In genomic region chr1:21705303-21705980, GRCh38 we compare ENCODE assay signal across 19 cellular contexts. TPM values are rescaled to one million over a fixed set of nuclear protein-coding genes. Genes with fewer than 3 reads are reported as not detected.
A peak's percentile ranks its signal among the peaks of the same experiment; 100 is the strongest.
DNase-seq lines count a peak whose midpoint lies in the region; ATAC-seq, FAIRE-seq and TF ChIP-seq lines count a peak whose summit lies in the region.
"Had no signal": no experiment of that assay in that cellular context is flagged by ENCODE, and none has a peak within 500 bp of the region (broad histone marks: within the 10 kb centered on the region; RNA-seq: fewer than 3 reads in every experiment).

No MANE protein-coding gene starts in this region.

- peaks cover 21% of the 10 kb centered on the region for H3K4me1 Mint-ChIP-seq in glutamatergic neuron (ENCODE audit: low read depth, unreplicated experiment)
- H3K4me1 Mint-ChIP-seq in activated T-cell treated with anti-CD3 and anti-CD28 coated beads, Interleukin-2, amount 50 U/mL, for 4 hours (ENCODE audit: low read depth): no peaks in the 10 kb centered on the region
- H3K4me1 Mint-ChIP-seq in naive thymus-derived CD8-positive, alpha-beta T cell: no peaks in the 10 kb centered on the region

- no peaks in the 10 kb centered on the region for H3K36me3 Mint-ChIP-seq in glutamatergic neuron (ENCODE audit: unreplicated experiment)
- H3K36me3 Mint-ChIP-seq in activated T-cell treated with anti-CD3 and anti-CD28 coated beads, Interleukin-2, amount 50 U/mL, for 4 hours (ENCODE audit: insufficient read depth): peaks cover 41% of the 10 kb centered on the region
- H3K36me3 Mint-ChIP-seq in naive thymus-derived CD8-positive, alpha-beta T cell: peaks cover 6 to 85% (median 28%) of the 10 kb centered on the region in 3 donors

- peak; percentile 47 for DNase-seq in RPMI7951 (ENCODE audit: low read depth)
- DNase-seq in glutamatergic neuron: no peak
- DNase-seq in nucleus accumbens (lab: John Stamatoyannopoulos, UW): peak in 31 of 56 donors; percentile 2 to 60 (median 21)
- DNase-seq in NK-92 (lab: John Stamatoyannopoulos, UW; ENCODE audit: unreplicated experiment): no peak
- DNase-seq in activated T-cell treated with anti-CD3 and anti-CD28 coated beads, Interleukin-2, amount 50 U/mL, for 4 hours: no peak
- DNase-seq in naive thymus-derived CD8-positive, alpha-beta T cell: no peak
- no peak for DNase-seq in occipital lobe (lab: John Stamatoyannopoulos, UW)
- DNase-seq: activated CD4-positive, alpha-beta memory T cell treated with anti-CD3 and anti-CD28 coated beads, Interleukin-2, amount 10 ng/mL, durations not matched to agents 7 days and 5 days; activated naive CD4-positive, alpha-beta T cell treated with anti-CD3 and anti-CD28 coated beads, Interleukin-2, amount 50 U/mL, for 16 hours; activated T-cell treated with anti-CD3 and anti-CD28 coated beads, Interleukin-2, amount 50 U/mL, for 1 hour; cerebellar nuclear complex; NCI-H1436 treated with DMSO at 0.1 percent for 48 hours; NCI-H2171; OCI-M1; right cardiac atrium; SHP77 treated with DMSO at 0.1 percent for 48 hours; WERI-Rb-1 had no signal

- TF ChIP-seq CTCF in glutamatergic neuron (IDR thresholded peaks at IDR 0.05; ENCODE audit: partially characterized antibody, unreplicated experiment): no peak

- H3K27me3 Mint-ChIP-seq in glutamatergic neuron (ENCODE audit: unreplicated experiment): peaks cover 2% of the 10 kb centered on the region
- no peaks in the 10 kb centered on the region for H3K27me3 Mint-ChIP-seq in activated T-cell treated with anti-CD3 and anti-CD28 coated beads, Interleukin-2, amount 50 U/mL, for 4 hours (ENCODE audit: low read depth)
- H3K27me3 Mint-ChIP-seq in naive thymus-derived CD8-positive, alpha-beta T cell: no peaks in the 10 kb centered on the region
- H3K27me3 Mint-ChIP-seq: activated CD4-positive, alpha-beta memory T cell treated with anti-CD3 and anti-CD28 coated beads, Interleukin-2, amount 10 ng/mL, durations not matched to agents 7 days and 5 days had no signal

- H3K27ac Mint-ChIP-seq in glutamatergic neuron (ENCODE audit: unreplicated experiment): peak overlapping the region; percentile 22
- no peak overlapping the region for H3K27ac Mint-ChIP-seq in naive thymus-derived CD8-positive, alpha-beta T cell
- H3K27ac Mint-ChIP-seq: activated CD4-positive, alpha-beta memory T cell treated with anti-CD3 and anti-CD28 coated beads, Interleukin-2, amount 10 ng/mL, durations not matched to agents 7 days and 5 days had no signal

- no peak for ATAC-seq in activated T-cell treated with anti-CD3 and anti-CD28 coated beads, Interleukin-2, amount 50 U/mL, for 4 hours
- ATAC-seq in naive thymus-derived CD8-positive, alpha-beta T cell: no peak
- ATAC-seq: right cardiac atrium had no signal

- peak; percentile 19 for FAIRE-seq in G401.6 (lab: Jason Lieb, UNC)

- POLR2A ChIA-PET in naive thymus-derived CD8-positive, alpha-beta T cell (lab: Charles Lee): no interaction called here

- peak overlapping the region; percentile 16 for H3K4me3 Mint-ChIP-seq in glutamatergic neuron (ENCODE audit: unreplicated experiment)
- no peak overlapping the region for H3K4me3 Mint-ChIP-seq in activated T-cell treated with anti-CD3 and anti-CD28 coated beads, Interleukin-2, amount 50 U/mL, for 4 hours
- H3K4me3 Mint-ChIP-seq in naive thymus-derived CD8-positive, alpha-beta T cell: no peak overlapping the region
- H3K4me3 Mint-ChIP-seq: activated CD4-positive, alpha-beta memory T cell treated with anti-CD3 and anti-CD28 coated beads, Interleukin-2, amount 10 ng/mL, durations not matched to agents 7 days and 5 days; T-helper 1 cell treated with Interleukin-12 subunit alpha and Interleukin-12 subunit beta and Interleukin-4 antibody, amounts not matched to agents 30 μg/mL and 1 μg/mL, for 36 hours had no signal

- H3K9me3 Mint-ChIP-seq in glutamatergic neuron (ENCODE audit: unreplicated experiment): no peaks in the 10 kb centered on the region
- H3K9me3 Mint-ChIP-seq in activated T-cell treated with anti-CD3 and anti-CD28 coated beads, Interleukin-2, amount 50 U/mL, for 4 hours: no peaks in the 10 kb centered on the region
- H3K9me3 Mint-ChIP-seq in naive thymus-derived CD8-positive, alpha-beta T cell: no peaks in the 10 kb centered on the region
- H3K9me3 Mint-ChIP-seq: activated CD4-positive, alpha-beta memory T cell treated with anti-CD3 and anti-CD28 coated beads, Interleukin-2, amount 10 ng/mL, durations not matched to agents 7 days and 5 days; T-helper 1 cell treated with Interleukin-12 subunit alpha and Interleukin-12 subunit beta and Interleukin-4 antibody, amounts not matched to agents 30 μg/mL and 1 μg/mL, for 36 hours had no signal

RNA-seq across cellular contexts. Expression of gene RAP1GAP, which starts 36.3 kb away (rescaled TPM):
- 0.59 and 0.96 TPM in 2 replicates for total RNA-seq in RPMI7951 (2014; rRNA removed; shearing (Covaris generic))
- total RNA-seq in glutamatergic neuron (ENCODE audit: unreplicated experiment) (4.8 TPM), occipital lobe (26.4 TPM)
- total RNA-seq in activated T-cell treated with anti-CD3 and anti-CD28 coated beads, Interleukin-2, amount 50 U/mL, for 4 hours: 1 to 10 TPM in 2 of 3 donors, under 1 TPM in 1; 0.46 to 1.4 (median 1.2) TPM
- total RNA-seq in naive thymus-derived CD8-positive, alpha-beta T cell: under 1 TPM; 0.49 to 0.60 TPM
- polyA plus RNA-seq in naive thymus-derived CD8-positive, alpha-beta T cell: not detected

Comparison
In these comparisons a context has a peak if more than half of its experiments do, and no peak if none do; other contexts are left out.
1. DNase-seq: peak in RPMI7951 (single experiment) and nucleus accumbens (31 of 56); none in glutamatergic neuron (single experiment), NK-92 (single experiment), activated T-cell treated with anti-CD3 and anti-CD28 coated beads, Interleukin-2, amount 50 U/mL, for 4 hours (single experiment), naive thymus-derived CD8-positive, alpha-beta T cell (0 of 10) and occipital lobe (single experiment).